In the genomic region with DNA sequence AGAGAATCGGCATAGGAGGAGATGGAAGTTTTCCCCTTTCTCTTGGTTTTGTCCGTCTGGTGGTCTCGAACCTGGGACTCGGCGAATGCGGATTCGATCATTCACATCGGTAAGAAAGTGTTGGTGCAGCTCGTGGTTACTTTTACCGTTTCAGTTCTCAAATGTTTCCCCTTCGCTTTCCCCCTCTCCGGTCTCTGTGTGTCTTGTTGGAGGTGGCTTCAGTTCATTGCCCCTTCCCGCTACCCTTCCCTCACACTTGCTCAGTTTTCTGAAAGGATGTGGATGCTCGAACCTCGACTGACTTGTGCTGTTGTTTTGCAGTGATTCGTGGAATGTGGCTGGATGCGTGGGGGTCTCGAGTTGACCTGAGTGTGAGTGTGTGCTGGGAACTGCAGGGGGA, we compare ENCODE assay signal across 11 cellular contexts. TPM values are rescaled to one million over a fixed set of nuclear protein-coding genes. Genes with fewer than 3 reads are reported as not detected.
A peak's percentile ranks its signal among the peaks of the same experiment; 100 is the strongest.
DNase-seq lines count a peak whose midpoint lies in the region; ATAC-seq and TF ChIP-seq lines count a peak whose summit lies in the region.
"Had no signal": no experiment of that assay in that cellular context is flagged by ENCODE, and none has a peak within 500 bp of the region (broad histone marks: within the 10 kb centered on the region; RNA-seq: fewer than 3 reads in every experiment).

No MANE protein-coding gene starts in this region.

- H3K4me3 ChIP-seq in tibial nerve: peak overlapping the region; percentile 30 to 63 (median 45)

- no peak for TF ChIP-seq POLR2A in tibial nerve (IDR thresholded peaks at IDR 0.05)

- peak overlapping the region; percentile 65 for H3K27ac Mint-ChIP-seq in activated naive CD8-positive, alpha-beta T cell treated with anti-CD3 and anti-CD28 coated beads, Interleukin-2, amount 10 ng/mL, durations not matched to agents 7 days and 5 days
- H3K27ac Mint-ChIP-seq in activated naive CD8-positive, alpha-beta T cell treated with anti-CD3 and anti-CD28 coated beads, Interleukin-2, amount 50 U/mL, for 24 hours: no peak overlapping the region
- H3K27ac Mint-ChIP-seq in brain: peak overlapping the region; percentile 75 to 92 (median 89)
- H3K27ac Mint-ChIP-seq: CD14-positive monocyte had no signal

- no peak for TF ChIP-seq CTCF in brain (conservative IDR thresholded peaks at IDR 0.05)
- no peak for TF ChIP-seq CTCF in tibial nerve (IDR thresholded peaks at IDR 0.05)

- 3 to 6% methylated on average over 18 of the region's 18 CpGs for WGBS in tibial nerve, 2 donors

- peaks cover 2% of the 10 kb centered on the region for H3K4me1 Mint-ChIP-seq in activated naive CD8-positive, alpha-beta T cell treated with anti-CD3 and anti-CD28 coated beads, Interleukin-2, amount 10 ng/mL, durations not matched to agents 7 days and 5 days
- peaks cover 4% of the 10 kb centered on the region for H3K4me1 Mint-ChIP-seq in activated naive CD8-positive, alpha-beta T cell treated with anti-CD3 and anti-CD28 coated beads, Interleukin-2, amount 50 U/mL, for 24 hours
- peaks cover 46% of the 10 kb centered on the region for H3K4me1 Mint-ChIP-seq in brain

- ATAC-seq in activated naive CD8-positive, alpha-beta T cell treated with anti-CD3 and anti-CD28 coated beads, Interleukin-2, amount 10 ng/mL, durations not matched to agents 7 days and 5 days (ENCODE audit: low read depth): no peak
- no peak for ATAC-seq in activated naive CD8-positive, alpha-beta T cell treated with anti-CD3 and anti-CD28 coated beads, Interleukin-2, amount 50 U/mL, for 24 hours
- no peak for ATAC-seq in GM19455 (IDR thresholded peaks at IDR 0.05; ENCODE audit: unreplicated experiment)

- DNase-seq in activated naive CD8-positive, alpha-beta T cell treated with anti-CD3 and anti-CD28 coated beads, Interleukin-2, amount 10 ng/mL, durations not matched to agents 7 days and 5 days: no peak
- no peak for DNase-seq in activated naive CD8-positive, alpha-beta T cell treated with anti-CD3 and anti-CD28 coated beads, Interleukin-2, amount 50 U/mL, for 24 hours
- DNase-seq in left kidney (ENCODE audit: low read depth, low spot score) (peak; percentile 78), tibial nerve (ENCODE audit: low spot score in 2 of 2) (no peak), OCI-M1 (lab: John Stamatoyannopoulos, UW) (no peak), ureter (ENCODE audit: low spot score) (no peak)

- no peak for TF ChIP-seq EP300 in tibial nerve (IDR thresholded peaks at IDR 0.05)

- H3K36me3 ChIP-seq in tibial nerve: no peaks in the 10 kb centered on the region

- peaks cover 0 to 36% (median 0%) of the 10 kb centered on the region in 4 donors for H3K4me1 ChIP-seq in tibial nerve

- POLR2A ChIA-PET in activated naive CD8-positive, alpha-beta T cell treated with anti-CD3 and anti-CD28 coated beads, Interleukin-2, amount 10 ng/mL, durations not matched to agents 7 days and 5 days (lab: Charles Lee): no interaction called here

- H3K9me3 Mint-ChIP-seq in activated naive CD8-positive, alpha-beta T cell treated with anti-CD3 and anti-CD28 coated beads, Interleukin-2, amount 10 ng/mL, durations not matched to agents 7 days and 5 days: peaks cover 1% of the 10 kb centered on the region
- no peaks in the 10 kb centered on the region for H3K9me3 Mint-ChIP-seq in activated naive CD8-positive, alpha-beta T cell treated with anti-CD3 and anti-CD28 coated beads, Interleukin-2, amount 50 U/mL, for 24 hours
- peaks cover 0 to 3% (median 0%) of the 10 kb centered on the region in 5 experiments for H3K9me3 Mint-ChIP-seq in brain

- peaks cover 0 to 39% of the 10 kb centered on the region in 2 donors for H3K27me3 ChIP-seq in tibial nerve

- H3K9me3 ChIP-seq in tibial nerve: no peaks in the 10 kb centered on the region

- H3K27me3 Mint-ChIP-seq in activated naive CD8-positive, alpha-beta T cell treated with anti-CD3 and anti-CD28 coated beads, Interleukin-2, amount 10 ng/mL, durations not matched to agents 7 days and 5 days: peaks cover 41% of the 10 kb centered on the region
- peaks cover 32% of the 10 kb centered on the region for H3K27me3 Mint-ChIP-seq in activated naive CD8-positive, alpha-beta T cell treated with anti-CD3 and anti-CD28 coated beads, Interleukin-2, amount 50 U/mL, for 24 hours
- peaks cover 22% of the 10 kb centered on the region for H3K27me3 Mint-ChIP-seq in brain

- H3K27ac ChIP-seq in tibial nerve: no peak overlapping the region

- no peaks in the 10 kb centered on the region for H3K36me3 Mint-ChIP-seq in activated naive CD8-positive, alpha-beta T cell treated with anti-CD3 and anti-CD28 coated beads, Interleukin-2, amount 10 ng/mL, durations not matched to agents 7 days and 5 days
- H3K36me3 Mint-ChIP-seq in activated naive CD8-positive, alpha-beta T cell treated with anti-CD3 and anti-CD28 coated beads, Interleukin-2, amount 50 U/mL, for 24 hours (ENCODE audit: low read depth): peaks cover 3% of the 10 kb centered on the region
- H3K36me3 Mint-ChIP-seq in brain: no peaks in the 10 kb centered on the region

- H3K4me3 Mint-ChIP-seq in activated naive CD8-positive, alpha-beta T cell treated with anti-CD3 and anti-CD28 coated beads, Interleukin-2, amount 10 ng/mL, durations not matched to agents 7 days and 5 days: peak overlapping the region; percentile 30
- no peak overlapping the region for H3K4me3 Mint-ChIP-seq in activated naive CD8-positive, alpha-beta T cell treated with anti-CD3 and anti-CD28 coated beads, Interleukin-2, amount 50 U/mL, for 24 hours
- H3K4me3 Mint-ChIP-seq in brain: peak overlapping the region; percentile 92 to 96 (median 94)

RNA-seq across cellular contexts. Expression of a gene that starts 0.9 kb away (rescaled TPM):
- not detected for total RNA-seq in activated naive CD8-positive, alpha-beta T cell treated with anti-CD3 and anti-CD28 coated beads, Interleukin-2, amount 10 ng/mL, durations not matched to agents 7 days and 5 days
- 0.83 TPM for polyA plus RNA-seq in brain (ENCODE audit: insufficient read depth, low read depth, low replicate concordance)
- total RNA-seq in tibial nerve (under 1 TPM in 1 of 4 donors, not detected in 3; 0.63 TPM), ureter (0.05 TPM)
- total RNA-seq: HT-29; T-helper 1 cell treated with Interleukin-12 subunit alpha and Interleukin-12 subunit beta and Interleukin-4 antibody, amounts not matched to agents 30 ng/mL and 1 ng/mL, for 36 hours had no signal
- polyA plus RNA-seq: CD14-positive monocyte had no signal
